ENCODE assay signal across 11 cellular contexts in genomic region chr15:73988075-73988969, GRCh38. TPM values are rescaled to one million over a fixed set of nuclear protein-coding genes. Genes with fewer than 3 reads are reported as not detected.
DNase-seq lines count a peak whose midpoint lies in the region; ATAC-seq and TF ChIP-seq lines count a peak whose summit lies in the region.
"Had no signal": no experiment of that assay in that cellular context is flagged by ENCODE, and none has a peak within 500 bp of the region (broad histone marks: within the 10 kb centered on the region; RNA-seq: fewer than 3 reads in every experiment).

No MANE protein-coding gene starts in this region.

- DNase-seq in DMS53 (lab: John Stamatoyannopoulos, UW) (peak; percentile 74), DMS53 treated with DMSO at 0.1 percent for 48 hours (lab: John Stamatoyannopoulos, UW; ENCODE audit: unreplicated experiment) (no peak), adrenal gland (peak in 3 of 7 donors; percentile 18 to 53 (median 27)), kidney glomerular epithelial cell (lab: John Stamatoyannopoulos, UW) (peak; percentile 65)
- no peak for DNase-seq in stimulated activated CD4-positive, alpha-beta T cell treated with anti-CD3 and anti-CD28 coated beads, Interleukin-4, amount 100 ng/mL, for 1 hour
- DNase-seq: NCI-H1694 had no signal

- TF ChIP-seq CTCF in adrenal gland (IDR thresholded peaks at IDR 0.05): no peak

- TF ChIP-seq POLR2A in adrenal gland (IDR thresholded peaks at IDR 0.05): no peak

- no peak for ATAC-seq in GM19035 (IDR thresholded peaks at IDR 0.05; ENCODE audit: unreplicated experiment)
- ATAC-seq in GM21381 (IDR thresholded peaks at IDR 0.05; ENCODE audit: unreplicated experiment): no peak

- H3K27ac ChIP-seq in adrenal gland (peak overlapping the region in 3 of 5 donors; percentile 45 to 91 (median 82)), thymus (ENCODE audit: low read depth) (peak overlapping the region; percentile 64)
- H3K27ac ChIP-seq: 22Rv1, neutrophil had no signal

- H3K36me3 ChIP-seq in adrenal gland (replicated peaks in 1 of 2) (no peaks in the 10 kb centered on the region), thymus (ENCODE audit: control insufficient read depth, insufficient read depth) (peaks cover 41% of the 10 kb centered on the region)
- H3K36me3 ChIP-seq: neutrophil had no signal

- 88 to 91% (median 89%) methylated on average over 18 of the region's 18 CpGs for WGBS in adrenal gland, 4 donors
- WGBS in thymus: 89% methylated on average over 18 of the region's 18 CpGs

- H3K9me3 ChIP-seq in adrenal gland (replicated peaks in 1 of 3) (no peaks in the 10 kb centered on the region), thymus (ENCODE audit: control insufficient read depth) (no peaks in the 10 kb centered on the region)
- H3K9me3 ChIP-seq: neutrophil had no signal

- intact Hi-C loops in adrenal gland (cut with DNase I): no loop called here

- H3K27me3 ChIP-seq in adrenal gland (no peaks in the 10 kb centered on the region), thymus (ENCODE audit: control insufficient read depth, insufficient read depth) (no peaks in the 10 kb centered on the region)
- H3K27me3 ChIP-seq: neutrophil had no signal

- H3K4me3 ChIP-seq in adrenal gland (no peak overlapping the region), thymus (ENCODE audit: low read length) (no peak overlapping the region)

- H3K4me1 ChIP-seq in adrenal gland (replicated peaks in 1 of 2) (peaks cover 50 to 81% of the 10 kb centered on the region in 2 donors), thymus (ENCODE audit: control insufficient read depth, insufficient read depth, low read length) (peaks cover 33% of the 10 kb centered on the region)

RNA-seq across cellular contexts. Expression of gene STOML1, which starts 3.8 kb away (rescaled TPM):
- total RNA-seq in adrenal gland: 10 to 100 TPM; 21.7 to 92.2 (median 32.4) TPM
- polyA plus RNA-seq in adrenal gland: 10 to 100 TPM in 2 of 3 donors, 1 to 10 TPM in 1; 8.6 to 27.5 (median 23.9) TPM
- 19.1 TPM for polyA plus RNA-seq in thymus

RNA-seq across cellular contexts. Expression of gene PML, which starts 6.2 kb away (rescaled TPM):
- total RNA-seq in adrenal gland: 100 to 1,000 TPM in 1 of 8 donors, 10 to 100 TPM in 7; 27.3 to 103 (median 67.4) TPM
- 10 to 100 TPM; 10.5 to 44.1 (median 37.0) TPM for polyA plus RNA-seq in adrenal gland
- 35.7 TPM for polyA plus RNA-seq in thymus

Comparison
In these comparisons a context has a peak if more than half of its experiments do, and no peak if none do; other contexts are left out.
1. DNase-seq: peak in DMS53 (single experiment) and kidney glomerular epithelial cell (single experiment); none in DMS53 treated with DMSO at 0.1 percent for 48 hours (single experiment) and stimulated activated CD4-positive, alpha-beta T cell treated with anti-CD3 and anti-CD28 coated beads, Interleukin-4, amount 100 ng/mL, for 1 hour (single experiment).